21 cellular contexts compared by ENCODE assay signal in the genomic region with DNA sequence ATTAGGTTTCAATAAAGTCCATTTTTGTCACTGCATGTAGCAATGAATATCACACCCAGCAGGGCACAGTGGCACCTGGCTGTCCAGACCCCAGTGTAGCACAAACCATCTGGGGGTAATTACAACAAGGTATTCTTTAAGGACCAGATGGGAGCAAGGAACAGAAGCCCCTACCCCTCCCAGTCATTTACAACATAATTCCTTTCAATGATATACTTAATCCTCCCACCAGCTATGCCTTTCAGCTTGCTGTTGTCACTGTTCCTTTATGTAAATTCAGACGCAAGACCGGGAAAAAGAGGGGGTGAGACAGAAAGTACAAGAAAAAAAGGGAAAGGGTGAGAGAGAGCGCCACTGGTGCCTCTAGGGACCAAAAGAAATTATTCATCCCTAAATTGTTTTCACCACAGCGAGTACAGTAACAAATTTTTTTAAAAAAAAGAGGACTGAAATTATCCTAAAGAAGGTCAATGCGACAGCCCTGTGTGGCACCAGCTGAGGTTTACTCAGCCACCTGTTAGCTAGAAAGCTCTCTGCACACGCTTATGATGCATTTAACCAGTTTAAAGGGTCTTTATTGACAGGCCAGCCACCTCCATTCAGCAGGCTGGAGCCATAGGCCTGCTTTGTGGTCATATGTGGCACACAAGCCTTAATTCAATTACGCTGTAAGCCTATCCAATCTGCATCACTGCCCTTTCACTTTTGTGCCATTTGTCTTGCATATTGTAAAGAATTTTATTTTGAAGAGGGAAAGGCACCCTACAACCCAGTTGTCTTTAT.
DNase-seq lines count a peak whose midpoint lies in the region; ATAC-seq lines count a peak whose summit lies in the region.
"Had no signal": no experiment of that assay in that cellular context is flagged by ENCODE, and none has a peak within 500 bp of the region (broad histone marks: within the 10 kb centered on the region; RNA-seq: fewer than 3 reads in every experiment).

No MANE protein-coding gene starts in this region.

- peak overlapping the region; percentile 28 for H3K4me3 ChIP-seq in iPS-15b (ENCODE audit: low read depth, low read length)
- H3K4me3 ChIP-seq: left lung, right lobe of liver, upper lobe of right lung had no signal

- H3K36me3 ChIP-seq in iPS-15b (ENCODE audit: control insufficient read depth, insufficient read depth, low read length) = no peaks in the 10 kb centered on the region
- H3K36me3 ChIP-seq: left lung, right lobe of liver, upper lobe of right lung had no signal

- H3K4me1 ChIP-seq in iPS-15b (ENCODE audit: control insufficient read depth, insufficient read depth, low read length) = peaks cover 10% of the 10 kb centered on the region
- H3K4me1 ChIP-seq: left lung, right lobe of liver, upper lobe of right lung had no signal

- no peaks in the 10 kb centered on the region for H3K27me3 ChIP-seq in iPS-15b (ENCODE audit: control insufficient read depth, insufficient read depth, low read length)
- H3K27me3 ChIP-seq: left lung, right lobe of liver, upper lobe of right lung had no signal

- intact Hi-C loops in head of caudate nucleus (cut with DNase I) = no loop called here

- DNase-seq in ELF-1 (ENCODE audit: low read depth, low spot score) (peak; percentile 27), NCI-H146 (lab: John Stamatoyannopoulos, UW) (peak; percentile 98), NCI-H69 (lab: John Stamatoyannopoulos, UW) (peak; percentile 100), head of caudate nucleus (no peak)
- no peak for DNase-seq in effector CD4-positive, alpha-beta T cell
- DNase-seq: ACHN; activated CD4-positive, alpha-beta T cell treated with anti-CD3 and anti-CD28 coated beads, Interleukin-2, amount 10 ng/mL, durations not matched to agents 24 days and 14 days; activated naive CD4-positive, alpha-beta T cell treated with Interleukin-2 at 50 U/mL for 16 hours; aorta; DMS53; left lung; MM.1S; NCI-H526; right lobe of liver; RPMI8226; stimulated activated naive CD8-positive, alpha-beta T cell treated with anti-CD3 and anti-CD28 coated beads, Interleukin-15, amount 100 ng/mL, for 72 hours; upper lobe of right lung had no signal

- ATAC-seq in HG03025 (IDR thresholded peaks at IDR 0.05; ENCODE audit: low FRiP score, unreplicated experiment) (no peak), GM21447 (IDR thresholded peaks at IDR 0.05; ENCODE audit: unreplicated experiment) (no peak)
- ATAC-seq: HepG2; left lung; right lobe of liver; stimulated activated naive CD8-positive, alpha-beta T cell treated with anti-CD3 and anti-CD28 coated beads, Interleukin-15, amount 100 ng/mL, for 72 hours; upper lobe of right lung had no signal

- no peak overlapping the region for H3K9ac ChIP-seq in iPS-15b (ENCODE audit: low read depth, low read length)

- no peaks in the 10 kb centered on the region for H3K9me3 ChIP-seq in iPS-15b (ENCODE audit: control insufficient read depth, insufficient read depth, low read length)
- H3K9me3 ChIP-seq: left lung, right lobe of liver, upper lobe of right lung had no signal

Comparison
In these comparisons a context has a peak if more than half of its experiments do, and no peak if none do; other contexts are left out.
1. DNase-seq: peak in ELF-1 (single experiment), NCI-H146 (single experiment) and NCI-H69 (single experiment); none in head of caudate nucleus (0 of 42) and effector CD4-positive, alpha-beta T cell (single experiment).